Comparison of ENCODE assay signal across 12 cellular contexts in genomic region chr5:132055808-132056609, GRCh38. TPM values are rescaled to one million over a fixed set of nuclear protein-coding genes. Genes with fewer than 3 reads are reported as not detected.
DNase-seq lines count a peak whose midpoint lies in the region; ATAC-seq, FAIRE-seq and TF ChIP-seq lines count a peak whose summit lies in the region.
"Had no signal": no experiment of that assay in that cellular context is flagged by ENCODE, and none has a peak within 500 bp of the region (broad histone marks: within the 10 kb centered on the region; RNA-seq: fewer than 3 reads in every experiment).

No MANE protein-coding gene starts in this region.

- ATAC-seq in aorta (ENCODE audit: low FRiP score): no peak
- no peak for ATAC-seq in HG02973 (IDR thresholded peaks at IDR 0.05; ENCODE audit: unreplicated experiment)

- TF ChIP-seq CTCF in kidney (IDR thresholded peaks at IDR 0.05; ENCODE audit: borderline replicate concordance, extremely low read depth, insufficient read depth): no peak

- no peak for FAIRE-seq in kidney (lab: Jason Lieb, UNC)

- DNase-seq in stimulated activated naive CD4-positive, alpha-beta T cell treated with Interleukin-2 at 50 U/mL for 16 hours (lab: John Stamatoyannopoulos, UW): peak; percentile 48
- no peak for DNase-seq in stimulated activated naive CD4-positive, alpha-beta T cell (lab: John Stamatoyannopoulos, UW)
- DNase-seq in activated T-cell treated with anti-CD3 and anti-CD28 coated beads, Interleukin-2, amount 50 U/mL, for 48 hours: peak; percentile 40 to 49
- DNase-seq in kidney (peak; percentile 51), aorta (peak; percentile 41 to 70), RPMI8226 (no peak), cerebellar nuclear complex (lab: John Stamatoyannopoulos, UW) (no peak)
- DNase-seq: NCI-H187 had no signal

- 84 to 86% methylated on average over 12 of the region's 12 CpGs for WGBS in aorta, 2 donors

- H3K27ac ChIP-seq in kidney (ENCODE audit: low read depth in 2 of 2, low read length in 2 of 2) (no peak overlapping the region), aorta (ENCODE audit: low read depth in 1 of 2, low read length in 2 of 2) (no peak overlapping the region)
- H3K27ac ChIP-seq: breast epithelium, SK-N-MC had no signal

- H3K4me1 ChIP-seq in kidney (ENCODE audit: control insufficient read depth in 1 of 2, insufficient read depth in 1 of 2, low read depth in 1 of 2, low read length in 2 of 2) (no peaks in the 10 kb centered on the region), aorta (ENCODE audit: control insufficient read depth in 1 of 2, insufficient read depth in 2 of 2, low read length in 2 of 2) (no peaks in the 10 kb centered on the region)
- H3K4me1 ChIP-seq: breast epithelium had no signal

- no peak overlapping the region for H3K9ac ChIP-seq in kidney (ENCODE audit: low read length in 2 of 2)

- H3K9me3 ChIP-seq in kidney (ENCODE audit: control insufficient read depth in 1 of 2, low read length in 2 of 2) (no peaks in the 10 kb centered on the region), aorta (ENCODE audit: control insufficient read depth, low read length) (no peaks in the 10 kb centered on the region)
- H3K9me3 ChIP-seq: breast epithelium had no signal

- intact Hi-C loops in kidney (cut with DNase I) (no loop called here), aorta (cut with DNase I) (no loop called here)

- H3K4me3 ChIP-seq in kidney (ENCODE audit: low read length in 2 of 2) (no peak overlapping the region), aorta (ENCODE audit: low read length in 2 of 2) (no peak overlapping the region)
- H3K4me3 ChIP-seq: breast epithelium, SK-N-MC had no signal

- no peaks in the 10 kb centered on the region for H3K27me3 ChIP-seq in aorta (ENCODE audit: control insufficient read depth in 1 of 2, insufficient read depth in 2 of 2, low read length in 1 of 2)
- H3K27me3 ChIP-seq: breast epithelium had no signal

- H3K36me3 ChIP-seq in kidney (ENCODE audit: control insufficient read depth in 1 of 2, insufficient read depth in 2 of 2, low read length in 2 of 2) (no peaks in the 10 kb centered on the region), aorta (ENCODE audit: control insufficient read depth in 1 of 2, insufficient read depth in 2 of 2, low read length in 1 of 2) (no peaks in the 10 kb centered on the region)
- H3K36me3 ChIP-seq: breast epithelium had no signal

RNA-seq across cellular contexts. Expression of gene IL3, which starts 4.4 kb away (rescaled TPM):
- total RNA-seq in kidney: not detected
- polyA plus RNA-seq in kidney (ENCODE audit: insufficient read depth, low read depth, low replicate concordance): not detected
- not detected for total RNA-seq in aorta
- polyA plus RNA-seq in aorta: not detected
- total RNA-seq: breast epithelium had no signal
- polyA plus RNA-seq: BJ had no signal

RNA-seq across cellular contexts. Expression of gene CSF2, which starts 17.6 kb away (rescaled TPM):
- total RNA-seq in kidney (not detected), aorta (under 1 TPM in 1 of 2 donors, not detected in 1; 0.51 TPM)
- polyA plus RNA-seq in kidney (ENCODE audit: insufficient read depth, low read depth, low replicate concordance) (not detected), aorta (not detected)
- total RNA-seq: breast epithelium had no signal
- polyA plus RNA-seq: BJ had no signal

RNA-seq across cellular contexts. Expression of gene ACSL6, which starts 44.6 kb away (rescaled TPM):
- total RNA-seq in kidney: 1.4 TPM
- polyA plus RNA-seq in kidney (ENCODE audit: insufficient read depth, low read depth, low replicate concordance): 2.1 TPM
- 1 to 10 TPM in 1 of 2 donors, under 1 TPM in 1; 0.42 to 2.3 TPM for total RNA-seq in aorta
- polyA plus RNA-seq in aorta: under 1 TPM; 0.03 to 0.13 TPM
- polyA plus RNA-seq: BJ had no signal

Comparison
In these comparisons a context has a peak if more than half of its experiments do, and no peak if none do; other contexts are left out.
1. DNase-seq: peak in stimulated activated naive CD4-positive, alpha-beta T cell treated with Interleukin-2 at 50 U/mL for 16 hours (single experiment), activated T-cell treated with anti-CD3 and anti-CD28 coated beads, Interleukin-2, amount 50 U/mL, for 48 hours (2 of 2), kidney (single experiment) and aorta (2 of 2); none in stimulated activated naive CD4-positive, alpha-beta T cell (0 of 6), RPMI8226 (single experiment) and cerebellar nuclear complex (0 of 2).